Comparison of ENCODE assay signal across 15 cellular contexts in genomic region chr4:177907736-177908424, GRCh38.
DNase-seq lines count a peak whose midpoint lies in the region; ATAC-seq, FAIRE-seq and TF ChIP-seq lines count a peak whose summit lies in the region.
"Had no signal": no experiment of that assay in that cellular context is flagged by ENCODE, and none has a peak within 500 bp of the region (broad histone marks: within the 10 kb centered on the region; RNA-seq: fewer than 3 reads in every experiment).

No MANE protein-coding gene starts in this region.

- H3K9me3 ChIP-seq in iPS-20b (ENCODE audit: insufficient read depth, low read depth, low read length) (0 out of 2 replicates have a peak, but pooled peaks cover 4% of the 10 kb centered on the region), pancreas (no peaks in the 10 kb centered on the region)
- H3K9me3 ChIP-seq: neutrophil had no signal

- peak in 3 of 4 donors; percentile 38 to 66 (median 51) for ATAC-seq in pancreas
- ATAC-seq in GM19023 (IDR thresholded peaks at IDR 0.05; ENCODE audit: unreplicated experiment), result no peak
- no peak for ATAC-seq in GM19397 (IDR thresholded peaks at IDR 0.05; ENCODE audit: unreplicated experiment)
- no peak for ATAC-seq in HG03342 (IDR thresholded peaks at IDR 0.05; ENCODE audit: unreplicated experiment)
- ATAC-seq: gastroesophageal sphincter had no signal

- no peak for FAIRE-seq in pancreas (lab: Jason Lieb, UNC)

- TF ChIP-seq CTCF in pancreas (IDR thresholded peaks at IDR 0.05), result no peak

- H3K36me3 ChIP-seq in iPS-20b (ENCODE audit: insufficient read depth, low read depth, low read length) (no peaks in the 10 kb centered on the region), pancreas (no peaks in the 10 kb centered on the region)
- H3K36me3 ChIP-seq: gastroesophageal sphincter, neutrophil had no signal

- DNase-seq in ELF-1 (ENCODE audit: low read depth, low spot score) (peak; percentile 1), RPMI7951 (ENCODE audit: low read depth) (peak; percentile 6), pancreas (no peak), NCI-H2196 (lab: John Stamatoyannopoulos, UW; ENCODE audit: unreplicated experiment) (no peak)
- DNase-seq: activated B cell treated with CpG ODN at 0.5 μM for 24 hours; CD8-positive, alpha-beta memory T cell; NCI-H146; NCI-H345; stimulated activated CD4-positive, alpha-beta T cell treated with anti-CD3 and anti-CD28 coated beads, Interleukin-2, amount 100 ng/mL, for 48 hours had no signal

- 19 to 20% methylated on average over 11 of the region's 11 CpGs for WGBS in pancreas, 2 donors

- H3K27ac ChIP-seq in iPS-20b (ENCODE audit: low read length), result no peak overlapping the region
- H3K27ac ChIP-seq in pancreas, result no peak overlapping the region
- H3K27ac ChIP-seq: gastroesophageal sphincter, neutrophil had no signal

- H3K4me1 ChIP-seq in iPS-20b (ENCODE audit: insufficient read depth, low read length) (peaks cover 5% of the 10 kb centered on the region; the same call in 1 of the 2 replicates), pancreas (no peaks in the 10 kb centered on the region)
- H3K4me1 ChIP-seq: gastroesophageal sphincter had no signal

- intact Hi-C loops in pancreas (cut with DNase I), result no loop called here

- 0 out of 2 replicates have a peak overlapping the region, but pooled peaks have one; percentile 0 for H3K9ac ChIP-seq in iPS-20b (ENCODE audit: low read depth, low read length)

- H3K4me3 ChIP-seq in iPS-20b (ENCODE audit: low read length), result no peak overlapping the region
- H3K4me3 ChIP-seq in pancreas, result peak overlapping the region in 2 of 4 donors; percentile 9 to 24
- H3K4me3 ChIP-seq: gastroesophageal sphincter had no signal

- H3K27me3 ChIP-seq in iPS-20b (ENCODE audit: insufficient read depth, low read length), result no peaks in the 10 kb centered on the region
- H3K27me3 ChIP-seq in pancreas, result no peaks in the 10 kb centered on the region
- H3K27me3 ChIP-seq: gastroesophageal sphincter, neutrophil had no signal

Comparison
In these comparisons a context has a peak if more than half of its experiments do, and no peak if none do; other contexts are left out.
1. DNase-seq: peak in ELF-1 (single experiment) and RPMI7951 (single experiment); none in pancreas (0 of 6) and NCI-H2196 (single experiment).
2. ATAC-seq: peak in pancreas (3 of 4); none in GM19023 (single experiment), GM19397 (single experiment) and HG03342 (single experiment).